ENCODE assay signal across 16 cellular contexts in the genomic region with DNA sequence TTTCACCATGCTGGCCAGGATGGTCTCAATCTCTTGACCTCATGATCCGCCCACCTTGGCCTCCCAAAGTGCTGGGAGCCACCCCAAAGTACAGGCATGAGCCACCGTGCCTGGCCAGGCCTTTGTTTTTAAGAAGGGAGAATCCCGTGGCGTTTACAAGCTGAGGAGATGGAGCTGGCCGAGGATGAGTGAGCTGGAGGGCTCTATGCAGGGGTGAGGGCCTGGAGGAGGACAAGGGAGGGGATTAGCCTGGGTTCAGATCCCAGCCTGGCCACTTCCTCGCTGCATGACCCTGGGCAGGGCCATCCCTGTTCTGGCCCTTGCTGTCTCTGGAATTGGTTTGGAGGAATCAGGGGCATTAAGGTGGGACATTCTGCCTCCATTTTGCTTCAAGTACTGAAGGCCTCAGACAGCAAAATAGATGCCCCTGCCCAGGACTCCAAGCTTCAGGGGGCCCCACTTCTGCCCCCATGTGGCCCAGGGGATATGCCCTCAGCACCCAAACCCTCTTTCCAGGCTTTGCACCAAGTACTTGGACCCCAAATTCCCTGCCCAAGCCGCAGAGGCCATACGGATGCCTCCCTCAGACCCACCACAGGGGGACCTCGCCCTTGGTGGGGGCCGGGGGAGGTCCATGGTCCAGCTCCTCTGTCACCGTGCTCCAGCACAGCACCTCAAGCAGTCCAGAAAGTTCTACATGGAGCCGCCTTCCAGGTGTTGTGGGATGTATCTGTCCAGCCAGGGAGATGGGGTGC.
"Had no signal": no experiment of that assay in that cellular context is flagged by ENCODE, and none has a peak within 500 bp of the region (broad histone marks: within the 10 kb centered on the region; RNA-seq: fewer than 3 reads in every experiment).

No MANE protein-coding gene starts in this region.

- H3K27me3 ChIP-seq: dorsolateral prefrontal cortex, foreskin keratinocyte, hepatocyte had no signal

- H3K4me3 ChIP-seq: cardiac muscle cell, dorsolateral prefrontal cortex, hepatocyte had no signal

- ATAC-seq: foreskin keratinocyte; left cardiac atrium; naive thymus-derived CD4-positive, alpha-beta T cell; sciatic nerve had no signal

- H3K27ac ChIP-seq: cardiac muscle cell, dorsolateral prefrontal cortex, epithelial cell of prostate, foreskin keratinocyte, hepatocyte, parathyroid adenoma had no signal

- H3K36me3 ChIP-seq: cardiac muscle cell had no signal

- H3K27me3 Mint-ChIP-seq: activated B cell treated with CpG ODN at 0.5 μM for 24 hours; activated CD4-positive, alpha-beta memory T cell treated with anti-CD3 and anti-CD28 coated beads for 36 hours; activated naive CD8-positive, alpha-beta T cell had no signal

- H3K9me3 Mint-ChIP-seq: activated B cell treated with CpG ODN at 0.5 μM for 24 hours had no signal

- H3K36me3 Mint-ChIP-seq: activated CD4-positive, alpha-beta memory T cell treated with anti-CD3 and anti-CD28 coated beads for 36 hours; activated naive CD8-positive, alpha-beta T cell; naive thymus-derived CD4-positive, alpha-beta T cell had no signal

- H3K27ac Mint-ChIP-seq: activated B cell treated with CpG ODN at 0.5 μM for 24 hours; activated CD4-positive, alpha-beta memory T cell treated with anti-CD3 and anti-CD28 coated beads for 36 hours; activated naive CD8-positive, alpha-beta T cell had no signal

- DNase-seq: activated B cell treated with CpG ODN at 0.5 μM for 24 hours; activated CD4-positive, alpha-beta memory T cell treated with anti-CD3 and anti-CD28 coated beads for 36 hours; activated CD4-positive, alpha-beta T cell treated with anti-CD3 and anti-CD28 coated beads for 4 hours; activated T-cell treated with anti-CD3 and anti-CD28 coated beads for 4 hours; foreskin keratinocyte; left cardiac atrium; mesenchymal stem cell; naive thymus-derived CD4-positive, alpha-beta T cell; stimulated activated naive CD4-positive, alpha-beta T cell had no signal

- H3K4me3 Mint-ChIP-seq: activated B cell treated with CpG ODN at 0.5 μM for 24 hours; activated CD4-positive, alpha-beta memory T cell treated with anti-CD3 and anti-CD28 coated beads for 36 hours; activated naive CD8-positive, alpha-beta T cell; naive thymus-derived CD4-positive, alpha-beta T cell had no signal
